In genomic region chr4:73172166-73172565, GRCh38 we compare ENCODE assay signal across 17 cellular contexts.
DNase-seq lines count a peak whose midpoint lies in the region; ATAC-seq and TF ChIP-seq lines count a peak whose summit lies in the region.
"Had no signal": no experiment of that assay in that cellular context is flagged by ENCODE, and none has a peak within 500 bp of the region (broad histone marks: within the 10 kb centered on the region; RNA-seq: fewer than 3 reads in every experiment).

No MANE protein-coding gene starts in this region.

- H3K27me3 ChIP-seq in adipocyte (replicated peaks; ENCODE audit: control insufficient read depth, insufficient read depth, low read length) (no peaks in the 10 kb centered on the region), heart right ventricle (no peaks in the 10 kb centered on the region)
- H3K27me3 ChIP-seq: BLaER1 had no signal

- H3K4me1 ChIP-seq in adipocyte (ENCODE audit: control insufficient read depth, insufficient read depth, low read length) (peaks cover 9% of the 10 kb centered on the region), heart right ventricle (peaks cover 0 to 17% (median 4%) of the 10 kb centered on the region in 9 donors)
- H3K4me1 ChIP-seq: BLaER1 had no signal

- H3K4me3 ChIP-seq in AG10803 (ENCODE audit: low read length) (no peak overlapping the region), adipocyte (ENCODE audit: low read length) (no peak overlapping the region), heart right ventricle (no peak overlapping the region)
- H3K4me3 ChIP-seq: BLaER1 had no signal

- H3K9me3 ChIP-seq in adipocyte (ENCODE audit: control insufficient read depth, low read length), result peaks cover 4% of the 10 kb centered on the region
- H3K9me3 ChIP-seq in heart right ventricle, result peaks cover 0 to 27% (median 5%) of the 10 kb centered on the region in 11 donors

- intact Hi-C loops in heart right ventricle (cut with DNase I), result no loop called here

- TF ChIP-seq CTCF in 22Rv1 (IDR thresholded peaks at IDR 0.05), result no peak
- TF ChIP-seq CTCF in AG10803 (conservative IDR thresholded peaks at IDR 0.05; ENCODE audit: low read length), result no peak
- TF ChIP-seq CTCF in heart right ventricle (IDR thresholded peaks at IDR 0.05), result no peak

- ATAC-seq in heart right ventricle, result no peak
- ATAC-seq: Panc1, Right ventricle myocardium inferior had no signal

- 97 to 98% methylated on average over 2 of the region's 2 CpGs for WGBS in heart right ventricle, 2 donors

- H3K36me3 ChIP-seq in adipocyte (ENCODE audit: control insufficient read depth, insufficient read depth, low read length, severe bottlenecking), result peaks cover 61% of the 10 kb centered on the region
- peaks cover 0 to 96% (median 28%) of the 10 kb centered on the region in 9 donors for H3K36me3 ChIP-seq in heart right ventricle

- no peak overlapping the region for H3K9ac ChIP-seq in adipocyte (ENCODE audit: low read length)
- H3K9ac ChIP-seq: BLaER1 had no signal

- DNase-seq in AG10803 (ENCODE audit: low read depth) (peak; percentile 1), adipocyte (ENCODE audit: low read depth) (peak; percentile 46), fibroblast of peridontal ligament (ENCODE audit: extremely low read depth) (peak; percentile 27), DMS153 (lab: John Stamatoyannopoulos, UW) (no peak), heart right ventricle (no peak)
- no peak for DNase-seq in stimulated activated CD4-positive, alpha-beta T cell treated with anti-CD3 and anti-CD28 coated beads, Interleukin-4, amount 100 ng/mL, for 24 hours
- DNase-seq: CD8-positive, alpha-beta memory T cell; HCEC 1CT; Karpas-422; NCI-H1105 treated with DMSO at 0.1 percent for 48 hours; NCI-H187 treated with DMSO at 0.1 percent for 48 hours; NCI-H446; NCI-H748 treated with DMSO at 0.1 percent for 48 hours had no signal

- H3K27ac ChIP-seq in 22Rv1 (peak overlapping the region; percentile 42; the same call in 1 of the 2 replicates), heart right ventricle (no peak overlapping the region)
- H3K27ac ChIP-seq: BLaER1 had no signal

Comparison
In these comparisons a context has a peak if more than half of its experiments do, and no peak if none do; other contexts are left out.
1. DNase-seq: peak in AG10803 (single experiment), adipocyte (single experiment) and fibroblast of peridontal ligament (single experiment); none in DMS153 (single experiment), stimulated activated CD4-positive, alpha-beta T cell treated with anti-CD3 and anti-CD28 coated beads, Interleukin-4, amount 100 ng/mL, for 24 hours (single experiment) and heart right ventricle (0 of 2).